15 cellular contexts compared by ENCODE assay signal in the genomic region with DNA sequence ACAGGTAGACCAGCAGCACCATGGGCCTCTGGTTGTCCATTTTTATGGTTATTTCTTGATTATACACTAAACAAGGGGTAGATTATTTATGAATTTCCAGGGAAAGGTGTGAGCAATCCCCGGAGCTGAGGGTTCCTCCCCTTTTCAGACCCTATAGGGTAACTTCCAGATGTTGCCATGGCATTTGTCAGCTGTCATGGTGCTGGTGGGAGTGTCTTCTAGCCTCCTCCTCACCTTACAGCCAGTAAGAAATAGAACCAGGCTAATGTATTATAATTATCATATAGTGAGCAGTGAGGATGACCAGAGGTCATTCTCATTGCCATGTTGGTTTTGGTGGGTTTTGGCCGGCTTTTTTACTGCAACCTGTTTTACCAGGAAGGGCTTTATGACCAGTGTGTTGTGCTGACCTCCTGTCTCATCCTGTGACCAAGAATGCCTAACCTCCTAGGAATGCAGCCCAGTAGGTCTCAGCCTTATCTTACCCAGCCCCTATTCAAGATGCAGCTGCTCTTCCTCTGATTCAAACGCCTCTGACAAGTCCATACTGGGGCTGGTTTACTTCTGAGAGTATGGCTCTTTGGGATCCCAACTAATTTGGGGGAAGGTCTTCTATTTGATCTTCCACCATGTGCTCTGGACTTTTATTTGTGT. TPM values are rescaled to one million over a fixed set of nuclear protein-coding genes. Genes with fewer than 3 reads are reported as not detected.
DNase-seq lines count a peak whose midpoint lies in the region; ATAC-seq and TF ChIP-seq lines count a peak whose summit lies in the region.
"Had no signal": no experiment of that assay in that cellular context is flagged by ENCODE, and none has a peak within 500 bp of the region (broad histone marks: within the 10 kb centered on the region; RNA-seq: fewer than 3 reads in every experiment).

No MANE protein-coding gene starts in this region.

- TF ChIP-seq CTCF in colonic mucosa (IDR thresholded peaks at IDR 0.05), result no peak

- no peaks in the 10 kb centered on the region for H3K36me3 ChIP-seq in colonic mucosa
- no peaks in the 10 kb centered on the region for H3K36me3 ChIP-seq in mesenchymal stem cell (ENCODE audit: control insufficient read depth in 1 of 2, insufficient read depth in 2 of 2, low read depth in 1 of 2, low read length in 2 of 2)
- H3K36me3 ChIP-seq in effector memory CD4-positive, alpha-beta T cell (ENCODE audit: control insufficient read depth, insufficient read depth, low read length), result no peaks in the 10 kb centered on the region
- H3K36me3 ChIP-seq: Peyer's patch had no signal

- no peak overlapping the region for H2AK5ac ChIP-seq in mesenchymal stem cell (ENCODE audit: low read length, severe bottlenecking)

- no peak overlapping the region for H2AFZ ChIP-seq in mesenchymal stem cell (ENCODE audit: low read depth, low read length)

- TF ChIP-seq EP300 in Ishikawa (IDR thresholded peaks at IDR 0.05; ENCODE audit: borderline replicate concordance), result no peak

- no peaks in the 10 kb centered on the region for H3K9me3 ChIP-seq in colonic mucosa
- peaks cover 9% of the 10 kb centered on the region for H3K9me3 ChIP-seq in mesenchymal stem cell (ENCODE audit: control insufficient read depth, low read length)
- H3K9me3 ChIP-seq in effector memory CD4-positive, alpha-beta T cell (ENCODE audit: control insufficient read depth, low read length), result no peaks in the 10 kb centered on the region
- H3K9me3 ChIP-seq: Peyer's patch had no signal

- H4K8ac ChIP-seq in mesenchymal stem cell (ENCODE audit: low read length), result no peak overlapping the region

- no peaks in the 10 kb centered on the region for H3K79me1 ChIP-seq in mesenchymal stem cell (replicated peaks; ENCODE audit: low read length, poor library complexity, severe bottlenecking)

- intact Hi-C loops in colonic mucosa (cut with DNase I), result no loop called here

- H3K18ac ChIP-seq in mesenchymal stem cell (ENCODE audit: low read depth in 1 of 2, low read length in 2 of 2), result no peak overlapping the region

- H3K27ac ChIP-seq in colonic mucosa (peak overlapping the region; percentile 14), mesenchymal stem cell (ENCODE audit: low read length, poor library complexity, severe bottlenecking) (peak overlapping the region; percentile 43)
- H3K27ac ChIP-seq in effector memory CD4-positive, alpha-beta T cell (ENCODE audit: insufficient read depth, low read length, poor library complexity, severe bottlenecking), result no peak overlapping the region
- H3K27ac ChIP-seq: dorsolateral prefrontal cortex had no signal

- no peak overlapping the region for H3K14ac ChIP-seq in mesenchymal stem cell (ENCODE audit: low read length in 2 of 2)

- no peak overlapping the region for H3K4ac ChIP-seq in mesenchymal stem cell (ENCODE audit: low read depth in 1 of 2, low read length in 2 of 2)

- H3K9ac ChIP-seq in colonic mucosa (ENCODE audit: low read depth in 2 of 2, low read length in 2 of 2) (no peak overlapping the region), mesenchymal stem cell (ENCODE audit: low read length) (no peak overlapping the region)

- H3K4me1 ChIP-seq in colonic mucosa (peaks cover 7% of the 10 kb centered on the region), mesenchymal stem cell (ENCODE audit: control insufficient read depth, insufficient read depth, low read depth, low read length) (peaks cover 7% of the 10 kb centered on the region)
- no peaks in the 10 kb centered on the region for H3K4me1 ChIP-seq in effector memory CD4-positive, alpha-beta T cell (ENCODE audit: control insufficient read depth, insufficient read depth, low read length, poor library complexity, severe bottlenecking)
- H3K4me1 ChIP-seq: Peyer's patch had no signal

- H3K4me2 ChIP-seq in mesenchymal stem cell (ENCODE audit: low read length, poor library complexity, severe bottlenecking), result peak overlapping the region; percentile 4

- no peak overlapping the region for H2BK120ac ChIP-seq in mesenchymal stem cell (ENCODE audit: low read depth, low read length)

- H3K23ac ChIP-seq in mesenchymal stem cell (ENCODE audit: low read length in 2 of 2), result no peak overlapping the region

- H2BK15ac ChIP-seq in mesenchymal stem cell (ENCODE audit: low read depth, poor library complexity, severe bottlenecking), result no peak overlapping the region

- H4K91ac ChIP-seq in mesenchymal stem cell (ENCODE audit: low read length), result no peak overlapping the region

- DNase-seq in Caki2 (ENCODE audit: low read depth) (peak; percentile 76), colonic mucosa (no peak), mesenchymal stem cell (peak; percentile 22), NK-92 (lab: John Stamatoyannopoulos, UW; ENCODE audit: unreplicated experiment) (no peak)
- DNase-seq in effector memory CD4-positive, alpha-beta T cell, result no peak
- DNase-seq in activated CD4-positive, alpha-beta T cell treated with anti-CD3 and anti-CD28 coated beads for 1 hour, result no peak
- DNase-seq: amygdala, dorsolateral prefrontal cortex, hippocampal formation, NCI-H446 had no signal

- H2BK12ac ChIP-seq in mesenchymal stem cell (ENCODE audit: low read length in 2 of 2), result no peak overlapping the region

- WGBS in mesenchymal stem cell, result 20% methylated on average over 2 of the region's 3 CpGs

- no peak overlapping the region for H2BK5ac ChIP-seq in mesenchymal stem cell (ENCODE audit: low read depth, low read length, poor library complexity, severe bottlenecking)

- TF ChIP-seq RAD21 in Ishikawa (IDR thresholded peaks at IDR 0.05; ENCODE audit: low read depth), result no peak

- H3K4me3 ChIP-seq in colonic mucosa (no peak overlapping the region), mesenchymal stem cell (ENCODE audit: insufficient read depth in 1 of 2, low read depth in 1 of 2, low read length in 2 of 2) (no peak overlapping the region)
- no peak overlapping the region for H3K4me3 ChIP-seq in effector memory CD4-positive, alpha-beta T cell (ENCODE audit: insufficient read depth, low read depth, low read length, poor library complexity, severe bottlenecking)
- H3K4me3 ChIP-seq: dorsolateral prefrontal cortex, Peyer's patch had no signal

- in situ Hi-C loops in Caki2 (cut with HindIII; ENCODE audit: low pct_unique_long_range_greater_than_20kb, low sequenced_read_pairs), result no loop called here

- no peaks in the 10 kb centered on the region for H3K27me3 ChIP-seq in colonic mucosa
- H3K27me3 ChIP-seq in mesenchymal stem cell (ENCODE audit: control insufficient read depth in 1 of 2, insufficient read depth in 1 of 2, low read length in 2 of 2), result no peaks in the 10 kb centered on the region
- H3K27me3 ChIP-seq in effector memory CD4-positive, alpha-beta T cell (replicated peaks; ENCODE audit: control insufficient read depth, insufficient read depth, low read length, poor library complexity, severe bottlenecking), result no peaks in the 10 kb centered on the region
- H3K27me3 ChIP-seq: Peyer's patch had no signal

- ATAC-seq in GM21619 (IDR thresholded peaks at IDR 0.05; ENCODE audit: unreplicated experiment), result no peak
- ATAC-seq: stimulated activated effector memory CD8-positive, alpha-beta T cell treated with anti-CD3 and anti-CD28 coated beads, Interleukin-12 subunit alpha, Interleukin-12 subunit beta, amount 100 ng/mL, for 72 hours had no signal

TF ChIP-seq in Ishikawa, 13 proteins besides CTCF, POLR2A, EP300 and RAD21:
- peak; percentile 67 for TF ChIP-seq TEAD4 (IDR thresholded peaks at IDR 0.05)
- TF ChIP-seq, protein P1, sequence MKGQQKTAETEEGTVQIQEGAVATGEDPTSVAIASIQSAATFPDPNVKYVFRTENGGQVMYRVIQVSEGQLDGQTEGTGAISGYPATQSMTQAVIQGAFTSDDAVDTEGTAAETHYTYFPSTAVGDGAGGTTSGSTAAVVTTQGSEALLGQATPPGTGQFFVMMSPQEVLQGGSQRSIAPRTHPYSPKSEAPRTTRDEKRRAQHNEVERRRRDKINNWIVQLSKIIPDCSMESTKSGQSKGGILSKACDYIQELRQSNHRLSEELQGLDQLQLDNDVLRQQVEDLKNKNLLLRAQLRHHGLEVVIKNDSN (IDR thresholded peaks at IDR 0.05), result no peak
- TF ChIP-seq TAF1 (IDR thresholded peaks at IDR 0.05; ENCODE audit: low read depth), result no peak
- no peak for TF ChIP-seq TCF12 (IDR thresholded peaks at IDR 0.05; ENCODE audit: low read depth)
- TF ChIP-seq ZBTB7A (IDR thresholded peaks at IDR 0.05; ENCODE audit: low read depth), result no peak

RNA-seq across cellular contexts. Expression of a gene that starts 13.5 kb away (rescaled TPM):
- 706 and 710 TPM in 2 replicates for total RNA-seq in Caki2 (2014; rRNA removed; shearing (Covaris generic); ENCODE audit: low replicate concordance)
- total RNA-seq in colonic mucosa, result 100 to 1,000 TPM; 116 to 130 TPM
- 0.47 TPM for polyA plus RNA-seq in mesenchymal stem cell (2013, experiment 1 of 2)
- polyA plus RNA-seq in mesenchymal stem cell (2013, experiment 2 of 2), result 0.47 TPM

RNA-seq across cellular contexts. Expression of a gene that starts 54.7 kb away (rescaled TPM):
- not detected in 2 replicates for total RNA-seq in Caki2 (2014; rRNA removed; shearing (Covaris generic); ENCODE audit: low replicate concordance)
- total RNA-seq in colonic mucosa, result not detected
- not detected for polyA plus RNA-seq in mesenchymal stem cell (2013, experiment 1 of 2)
- polyA plus RNA-seq in mesenchymal stem cell (2013, experiment 2 of 2), result not detected
- total RNA-seq: Peyer's patch, posterior vena cava had no signal

Comparison
In these comparisons a context has a peak if more than half of its experiments do, and no peak if none do; other contexts are left out.
1. DNase-seq: peak in Caki2 (single experiment) and mesenchymal stem cell (single experiment); none in colonic mucosa (single experiment), NK-92 (single experiment), effector memory CD4-positive, alpha-beta T cell (0 of 3) and activated CD4-positive, alpha-beta T cell treated with anti-CD3 and anti-CD28 coated beads for 1 hour (single experiment).